Comparison of ENCODE assay signal across 8 cellular contexts in genomic region chr5:126801992-126802294, GRCh38. TPM values are rescaled to one million over a fixed set of nuclear protein-coding genes. Genes with fewer than 3 reads are reported as not detected.
DNase-seq lines count a peak whose midpoint lies in the region; ATAC-seq and TF ChIP-seq lines count a peak whose summit lies in the region.

No MANE protein-coding gene starts in this region.

- H3K79me2 ChIP-seq in OCI-LY7 (ENCODE audit: insufficient read depth, low read depth, low read length) = peaks cover 98% of the 10 kb centered on the region

- H3K4me1 Mint-ChIP-seq in activated CD8-positive, alpha-beta T cell treated with anti-CD3 and anti-CD28 coated beads for 36 hours (ENCODE audit: low read depth) = peaks cover 41% of the 10 kb centered on the region

- TF ChIP-seq CTCF in OCI-LY7 (conservative IDR thresholded peaks at IDR 0.05; ENCODE audit: low read length) = peak; percentile 77
- TF ChIP-seq CTCF in fibroblast of pulmonary artery (IDR thresholded peaks at IDR 0.05; ENCODE audit: low read length, missing control alignments) = peak; percentile 58
- no peak for TF ChIP-seq CTCF in activated CD8-positive, alpha-beta T cell treated with anti-CD3 and anti-CD28 coated beads for 36 hours (IDR thresholded peaks at IDR 0.05)

- no peaks in the 10 kb centered on the region for H3K9me2 ChIP-seq in OCI-LY7 (ENCODE audit: insufficient read depth, low read length)

- no peaks in the 10 kb centered on the region for H3K9me3 Mint-ChIP-seq in activated CD8-positive, alpha-beta T cell treated with anti-CD3 and anti-CD28 coated beads for 36 hours

- H3K4me1 ChIP-seq in OCI-LY7 (ENCODE audit: insufficient read depth, low read length, poor library complexity, severe bottlenecking) = peaks cover 46% of the 10 kb centered on the region

- H3K9me3 ChIP-seq in OCI-LY7 (ENCODE audit: low read length) = no peaks in the 10 kb centered on the region

- peak overlapping the region; percentile 35 for H3K4me2 ChIP-seq in OCI-LY7 (ENCODE audit: low read length)

- BruUV-seq in OCI-LY7 (replicated peaks; lab: Mats Ljungman, UMichigan) = no TSS peak

- CTCF ChIA-PET in OCI-LY7 (lab: Charles Lee; ENCODE audit: unreplicated experiment) = interaction anchor here (1.1 kb wide), 1 partner anchor 24 kb away, joined by 4 read pairs; the partner anchor contains the start of gene LMNB1
- CTCF ChIA-PET in activated CD8-positive, alpha-beta T cell treated with anti-CD3 and anti-CD28 coated beads for 36 hours (lab: Charles Lee) = interaction anchor here (0.5 to 2.4 kb wide), 11 partner anchors 9 to 265 kb away, joined by 3 to 23 read pairs (median 4); no protein-coding TSS in a partner anchor

- ATAC-seq in GM18867 (IDR thresholded peaks at IDR 0.05; ENCODE audit: unreplicated experiment) = peak; percentile 59
- ATAC-seq in HG02763 (IDR thresholded peaks at IDR 0.05; ENCODE audit: unreplicated experiment) = no peak
- no peak for ATAC-seq in activated CD8-positive, alpha-beta T cell treated with anti-CD3 and anti-CD28 coated beads for 36 hours
- no peak for ATAC-seq in GM19455 (IDR thresholded peaks at IDR 0.05; ENCODE audit: unreplicated experiment)

- POLR2A ChIA-PET in OCI-LY7 (lab: Charles Lee) = interaction anchor here (0.7 to 2.2 kb wide), 5 partner anchors 8 to 126 kb away, joined by 3 to 19 read pairs (median 3); partner anchors contain the start of gene LMNB1
- POLR2A ChIA-PET in activated CD8-positive, alpha-beta T cell treated with anti-CD3 and anti-CD28 coated beads for 36 hours (lab: Charles Lee) = interaction anchor here (0.7 to 1.5 kb wide), 3 partner anchors 22 to 255 kb away, joined by 3 to 7 read pairs (median 3); no protein-coding TSS in a partner anchor

- no peaks in the 10 kb centered on the region for H3K27me3 Mint-ChIP-seq in activated CD8-positive, alpha-beta T cell treated with anti-CD3 and anti-CD28 coated beads for 36 hours

- H3K4me3 ChIP-seq in OCI-LY7 (ENCODE audit: low read depth, low read length, poor library complexity, severe bottlenecking) (no peak overlapping the region), fibroblast of pulmonary artery (replicated peaks; ENCODE audit: low read depth, low read length) (no peak overlapping the region)

- H3K36me3 ChIP-seq in OCI-LY7 (ENCODE audit: insufficient read depth, low read length) = peaks cover 82% of the 10 kb centered on the region

- H3K4me3 Mint-ChIP-seq in activated CD8-positive, alpha-beta T cell treated with anti-CD3 and anti-CD28 coated beads for 36 hours = no peak overlapping the region

- peaks cover 29% of the 10 kb centered on the region for H3K36me3 Mint-ChIP-seq in activated CD8-positive, alpha-beta T cell treated with anti-CD3 and anti-CD28 coated beads for 36 hours (ENCODE audit: low read depth)

- H4K20me1 ChIP-seq in OCI-LY7 (ENCODE audit: insufficient read depth, low read length) = peaks cover 37% of the 10 kb centered on the region

- no peak overlapping the region for H2AFZ ChIP-seq in OCI-LY7 (ENCODE audit: low read length)

- H3K27ac ChIP-seq in OCI-LY7 (ENCODE audit: low read depth, low read length, poor library complexity, severe bottlenecking) = peak overlapping the region; percentile 10

- H3K27ac Mint-ChIP-seq in activated CD8-positive, alpha-beta T cell treated with anti-CD3 and anti-CD28 coated beads for 36 hours = no peak overlapping the region

- intact Hi-C loops in OCI-LY7 (cut with micrococcal nuclease; ENCODE audit: unreplicated experiment) = loop anchor here (2.0 kb wide), 1 partner anchor 23 kb away; no protein-coding TSS in a partner anchor
- intact Hi-C loops in activated CD8-positive, alpha-beta T cell treated with anti-CD3 and anti-CD28 coated beads for 36 hours (cut with micrococcal nuclease) = no loop called here

- DNase-seq in AML-193 (lab: John Stamatoyannopoulos, UW) = peak; percentile 16 to 23
- peak; percentile 56 for DNase-seq in OCI-LY7 (ENCODE audit: low spot score)
- peak; percentile 78 for DNase-seq in fibroblast of pulmonary artery (ENCODE audit: low read depth)
- no peak for DNase-seq in DMS79 (lab: John Stamatoyannopoulos, UW)
- DNase-seq in activated CD8-positive, alpha-beta T cell treated with anti-CD3 and anti-CD28 coated beads for 36 hours = no peak

RNA-seq across cellular contexts. Expression of gene LMNB1, which starts 25.0 kb away (rescaled TPM):
- 173 and 232 TPM in 2 replicates for total RNA-seq in OCI-LY7 (2014; rRNA removed; shearing (Covaris generic))
- total RNA-seq in OCI-LY7 (2022) = 264 and 280 TPM in 2 replicates
- 100 to 1,000 TPM; 198 TPM for total RNA-seq in activated CD8-positive, alpha-beta T cell treated with anti-CD3 and anti-CD28 coated beads for 36 hours

Comparison
In these comparisons a context has a peak if more than half of its experiments do, and no peak if none do; other contexts are left out.
1. DNase-seq: peak in AML-193 (2 of 2), OCI-LY7 (single experiment) and fibroblast of pulmonary artery (single experiment); none in DMS79 (single experiment) and activated CD8-positive, alpha-beta T cell treated with anti-CD3 and anti-CD28 coated beads for 36 hours (single experiment).